Comparison of ENCODE assay signal across 25 cellular contexts in genomic region chr19:49400034-49400433, GRCh38. TPM values are rescaled to one million over a fixed set of nuclear protein-coding genes. Genes with fewer than 3 reads are reported as not detected.
"Had no signal": no experiment of that assay in that cellular context is flagged by ENCODE, and none has a peak within 500 bp of the region (broad histone marks: within the 10 kb centered on the region; RNA-seq: fewer than 3 reads in every experiment).

No MANE protein-coding gene starts in this region.

- DNase-seq: activated CD4-positive, alpha-beta T cell treated with anti-CD3 and anti-CD28 coated beads, Interleukin-2, amount 50 U/mL, for 48 hours; activated gamma-delta T cell treated with Interleukin-2 at 50 U/mL for 16 hours; activated T-cell treated with anti-CD3 and anti-CD28 coated beads for 4 hours; amniotic stem cell; dermis blood vessel endothelial cell; effector memory CD4-positive, alpha-beta T cell; esophagus squamous epithelium; right cardiac atrium; stimulated activated naive CD8-positive, alpha-beta T cell treated with anti-CD3 and anti-CD28 coated beads, Interleukin-15, Interleukin-2, amounts not matched to agents 100 U/mL and 50 U/mL, for 24 hours; substantia nigra; T-helper 2 cell; uterus had no signal

- H3K36me3 Mint-ChIP-seq: activated naive CD8-positive, alpha-beta T cell; neural progenitor cell had no signal

- H3K27ac Mint-ChIP-seq: activated naive CD8-positive, alpha-beta T cell; activated T-helper 1 cell treated with anti-CD3 and anti-CD28 coated beads, Interleukin-12 subunit alpha, Interleukin-12 subunit beta, Interleukin-2, Interleukin-4 antibody, amounts not matched to agents 30 ng/mL and 10 ng/mL and 1 ng/mL, durations not matched to agents 14 hours and 24 hours and 36 hours; neural progenitor cell had no signal

- H3K36me3 ChIP-seq: cardiac muscle cell, esophagus squamous epithelium, neural progenitor cell, prostate gland, tibial nerve, uterus had no signal

- ATAC-seq: right cardiac atrium; stimulated activated naive CD8-positive, alpha-beta T cell treated with anti-CD3 and anti-CD28 coated beads, Interleukin-15, Interleukin-2, amounts not matched to agents 100 U/mL and 50 U/mL, for 24 hours had no signal

- H3K9me3 Mint-ChIP-seq: activated T-helper 1 cell treated with anti-CD3 and anti-CD28 coated beads, Interleukin-12 subunit alpha, Interleukin-12 subunit beta, Interleukin-2, Interleukin-4 antibody, amounts not matched to agents 30 ng/mL and 10 ng/mL and 1 ng/mL, durations not matched to agents 14 hours and 24 hours and 36 hours; neural progenitor cell had no signal

- H3K4me3 ChIP-seq: cardiac muscle cell, esophagus squamous epithelium, hepatocyte, neural progenitor cell, prostate gland, tibial nerve, uterus had no signal

- H3K4me3 Mint-ChIP-seq: activated naive CD8-positive, alpha-beta T cell; activated T-helper 1 cell treated with anti-CD3 and anti-CD28 coated beads, Interleukin-12 subunit alpha, Interleukin-12 subunit beta, Interleukin-2, Interleukin-4 antibody, amounts not matched to agents 30 ng/mL and 10 ng/mL and 1 ng/mL, durations not matched to agents 14 hours and 24 hours and 36 hours; neural progenitor cell had no signal

- H3K27me3 Mint-ChIP-seq: activated naive CD8-positive, alpha-beta T cell had no signal

- H3K27me3 ChIP-seq: cardiac muscle cell, hepatocyte, neural progenitor cell, tibial nerve, uterus had no signal

- FAIRE-seq: endothelial cell of umbilical vein, islet of Langerhans had no signal

RNA-seq across cellular contexts. Expression of gene KASH5, which starts 12.0 kb away (rescaled TPM):
- total RNA-seq: activated T-helper 1 cell treated with anti-CD3 and anti-CD28 coated beads, Interleukin-12 subunit alpha, Interleukin-12 subunit beta, Interleukin-2, Interleukin-4 antibody, amounts not matched to agents 30 ng/mL and 10 ng/mL and 1 ng/mL, durations not matched to agents 14 hours and 24 hours and 36 hours; chondrocyte; dermis blood vessel endothelial cell; endothelial cell of umbilical vein; esophagus squamous epithelium; hepatocyte; mononuclear cell; osteoblast; right cardiac atrium; skeletal muscle tissue; tibial nerve had no signal

RNA-seq across cellular contexts. Expression of gene PTH2, which starts 23.2 kb away (rescaled TPM):
- total RNA-seq: activated T-helper 1 cell treated with anti-CD3 and anti-CD28 coated beads, Interleukin-12 subunit alpha, Interleukin-12 subunit beta, Interleukin-2, Interleukin-4 antibody, amounts not matched to agents 30 ng/mL and 10 ng/mL and 1 ng/mL, durations not matched to agents 14 hours and 24 hours and 36 hours; chondrocyte; dermis blood vessel endothelial cell; endothelial cell of umbilical vein; esophagus squamous epithelium; hepatocyte; mononuclear cell; osteoblast; prostate gland; right cardiac atrium; skeletal muscle tissue; tibial nerve; uterus had no signal

RNA-seq across cellular contexts. Expression of gene GFY, which starts 25.2 kb away (rescaled TPM):
- total RNA-seq: activated T-helper 1 cell treated with anti-CD3 and anti-CD28 coated beads, Interleukin-12 subunit alpha, Interleukin-12 subunit beta, Interleukin-2, Interleukin-4 antibody, amounts not matched to agents 30 ng/mL and 10 ng/mL and 1 ng/mL, durations not matched to agents 14 hours and 24 hours and 36 hours; chondrocyte; dermis blood vessel endothelial cell; endothelial cell of umbilical vein; esophagus squamous epithelium; hepatocyte; mononuclear cell; osteoblast; prostate gland; right cardiac atrium; skeletal muscle tissue; tibial nerve; uterus had no signal

RNA-seq across cellular contexts. Expression of gene DKKL1, which starts 36.4 kb away (rescaled TPM):
- total RNA-seq: activated T-helper 1 cell treated with anti-CD3 and anti-CD28 coated beads, Interleukin-12 subunit alpha, Interleukin-12 subunit beta, Interleukin-2, Interleukin-4 antibody, amounts not matched to agents 30 ng/mL and 10 ng/mL and 1 ng/mL, durations not matched to agents 14 hours and 24 hours and 36 hours; dermis blood vessel endothelial cell; endothelial cell of umbilical vein; esophagus squamous epithelium; mononuclear cell; tibial nerve had no signal

RNA-seq across cellular contexts. Expression of gene TEAD2, which starts 37.8 kb away (rescaled TPM):
- total RNA-seq: activated T-helper 1 cell treated with anti-CD3 and anti-CD28 coated beads, Interleukin-12 subunit alpha, Interleukin-12 subunit beta, Interleukin-2, Interleukin-4 antibody, amounts not matched to agents 30 ng/mL and 10 ng/mL and 1 ng/mL, durations not matched to agents 14 hours and 24 hours and 36 hours had no signal
